30 cellular contexts compared by ENCODE assay signal in genomic region chr2:83522891-83523493, GRCh38.
"Had no signal": no experiment of that assay in that cellular context is flagged by ENCODE, and none has a peak within 500 bp of the region (broad histone marks: within the 10 kb centered on the region; RNA-seq: fewer than 3 reads in every experiment).

No MANE protein-coding gene starts in this region.

- H3K4me3 ChIP-seq: MG63, PC-9, SJCRH30, SK-N-MC had no signal

- H3K27ac Mint-ChIP-seq: T-cell had no signal

- H3K27ac ChIP-seq: PC-9, RWPE1, SJCRH30, SK-N-MC had no signal

- DNase-seq: Kasumi-1, MG63, NCI-H1092, NCI-H1105, NCI-H1417 treated with DMSO at 0.1 percent for 48 hours, NCI-H1436 treated with DMSO at 0.1 percent for 48 hours, NCI-H1694 treated with DMSO at 0.1 percent for 48 hours, NCI-H187 treated with DMSO at 0.1 percent for 48 hours, NCI-H2029 treated with DMSO at 0.1 percent for 48 hours, NCI-H2081 treated with DMSO at 0.1 percent for 48 hours, NCI-H2107, NCI-H2171, NCI-H226, NCI-H446 treated with DMSO at 0.1 percent for 48 hours, NCI-H510A, NCI-H524, NCI-H526, NCI-H69, NCI-H748 treated with DMSO at 0.1 percent for 48 hours, NCI-H82, PC-9, SHP77, SIG-M5, SJCRH30, T-cell had no signal

- H3K27me3 Mint-ChIP-seq: T-cell had no signal

- H3K36me3 ChIP-seq: MG63, SJCRH30 had no signal

- H3K4me3 Mint-ChIP-seq: T-cell had no signal

- H3K4me1 Mint-ChIP-seq: T-cell had no signal

- H3K9me3 ChIP-seq: MG63, SJCRH30 had no signal

- H2AFZ ChIP-seq: PC-9 had no signal

- H3K36me3 Mint-ChIP-seq: T-cell had no signal

- H3K27me3 ChIP-seq: MG63 had no signal

- H3K4me1 ChIP-seq: SJCRH30 had no signal

- ATAC-seq: Panc1, Right ventricle myocardium inferior, SK-N-SH treated with all-trans-retinoic acid at 6 μM for 48 hours, T-cell had no signal

- H3K4me2 ChIP-seq: PC-9 had no signal
